Comparison of ENCODE assay signal across 8 cellular contexts in the genomic region with DNA sequence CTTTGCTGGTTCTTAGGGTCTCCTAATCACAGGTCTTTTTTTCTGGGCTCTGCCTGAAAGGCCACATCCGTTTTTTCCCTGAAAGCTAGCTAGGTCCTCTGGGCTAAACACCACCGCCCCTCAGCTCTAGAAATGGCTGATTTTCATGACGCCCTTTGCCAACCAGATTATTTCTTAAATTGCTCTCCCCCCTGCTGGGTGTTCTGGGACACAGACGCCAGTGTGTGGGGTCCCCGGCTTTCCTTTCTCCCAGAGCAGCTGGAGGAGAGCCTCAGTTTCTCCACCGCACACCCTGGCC. TPM values are rescaled to one million over a fixed set of nuclear protein-coding genes. Genes with fewer than 3 reads are reported as not detected.
A peak's percentile ranks its signal among the peaks of the same experiment; 100 is the strongest.
DNase-seq lines count a peak whose midpoint lies in the region; ATAC-seq and TF ChIP-seq lines count a peak whose summit lies in the region.

No MANE protein-coding gene starts in this region.

- ATAC-seq in GM18867 (IDR thresholded peaks at IDR 0.05; ENCODE audit: unreplicated experiment) (no peak), HG02798 (IDR thresholded peaks at IDR 0.05; ENCODE audit: poor library complexity, unreplicated experiment) (no peak)

- no peaks in the 10 kb centered on the region for H3K27me3 Mint-ChIP-seq in chondrocyte (ENCODE audit: low read depth)
- no peaks in the 10 kb centered on the region for H3K27me3 Mint-ChIP-seq in mesothelial cell of epicardium (ENCODE audit: low read depth)

- H3K4me1 Mint-ChIP-seq in chondrocyte (ENCODE audit: low read depth): peaks cover 75% of the 10 kb centered on the region
- H3K4me1 Mint-ChIP-seq in mesothelial cell of epicardium: peaks cover 72% of the 10 kb centered on the region

- H2AFZ ChIP-seq in KMS-11 (ENCODE audit: low read depth): peak overlapping the region; percentile 89

- H3K36me3 Mint-ChIP-seq in chondrocyte (ENCODE audit: low read depth) (no peaks in the 10 kb centered on the region), mesothelial cell of epicardium (no peaks in the 10 kb centered on the region)

- H3K27ac ChIP-seq in KMS-11: peak overlapping the region; percentile 78

- H4K20me1 ChIP-seq in KMS-11 (ENCODE audit: insufficient read depth): no peaks in the 10 kb centered on the region

- peak overlapping the region; percentile 99 for H3K27ac Mint-ChIP-seq in chondrocyte (ENCODE audit: unreplicated experiment)
- peak overlapping the region; percentile 100 for H3K27ac Mint-ChIP-seq in mesothelial cell of epicardium

- peak overlapping the region; percentile 44 for H3K4me3 ChIP-seq in AG04449 (ENCODE audit: low read depth, low read length)
- no peak overlapping the region for H3K4me3 ChIP-seq in KMS-11 (IDR thresholded peaks at IDR 0.05; ENCODE audit: insufficient read depth, low read depth, low read length)

- no peaks in the 10 kb centered on the region for H3K27me3 ChIP-seq in KMS-11 (ENCODE audit: insufficient read depth, low read depth)

- H3K36me3 ChIP-seq in KMS-11 (ENCODE audit: insufficient read depth): no peaks in the 10 kb centered on the region

- DNase-seq in AG04449 (ENCODE audit: low read depth, low spot score) (no peak), chondrocyte (ENCODE audit: low spot score) (no peak), mesothelial cell of epicardium (ENCODE audit: low spot score in 2 of 2, unreplicated experiment in 2 of 2) (no peak), HEK293T (ENCODE audit: extremely low spot score) (no peak), AG20443 (ENCODE audit: low spot score) (no peak)

- H3K4me2 ChIP-seq in KMS-11: peak overlapping the region; percentile 60

- no peaks in the 10 kb centered on the region for H3K79me2 ChIP-seq in KMS-11 (ENCODE audit: insufficient read depth, low read depth)

- CTCF ChIA-PET in AG04449 (lab: Yijun Ruan, JAX): interaction anchor here (1.1 to 20.0 kb wide), 18 partner anchors 8 to 140 kb away, joined by 3 to 484 read pairs (median 7); a partner anchor contains a TSS
- CTCF ChIA-PET in HEK293T (lab: Yijun Ruan, JAX): interaction anchor here (1.3 to 3.8 kb wide), 6 partner anchors 9 to 64 kb away, joined by 3 to 21 read pairs (median 4); no protein-coding TSS in a partner anchor

- peak overlapping the region; percentile 59 for H3K4me3 Mint-ChIP-seq in chondrocyte (ENCODE audit: unreplicated experiment)
- H3K4me3 Mint-ChIP-seq in mesothelial cell of epicardium: peak overlapping the region; percentile 62

- H3K9ac ChIP-seq in KMS-11: peak overlapping the region; percentile 76

- peaks cover 88% of the 10 kb centered on the region for H3K4me1 ChIP-seq in KMS-11 (ENCODE audit: low read depth, poor library complexity, severe bottlenecking)

- POLR2A ChIA-PET in AG04449 (lab: Yijun Ruan, JAX): interaction anchor here (0.8 to 4.5 kb wide), 9 partner anchors 9 to 124 kb away, joined by 3 to 82 read pairs (median 4); a partner anchor contains a TSS
- POLR2A ChIA-PET in HEK293T (lab: Yijun Ruan, JAX): interaction anchor here (1.0 to 5.0 kb wide), 11 partner anchors 18 to 152 kb away, joined by 3 to 55 read pairs (median 6); a partner anchor contains a TSS

- H3K9me3 Mint-ChIP-seq in chondrocyte (ENCODE audit: low read depth) (no peaks in the 10 kb centered on the region), mesothelial cell of epicardium (no peaks in the 10 kb centered on the region)

- TF ChIP-seq CTCF in AG04449 (IDR thresholded peaks at IDR 0.05; ENCODE audit: insufficient read depth, low read length, missing control alignments): no peak
- TF ChIP-seq CTCF in KMS-11 (conservative IDR thresholded peaks at IDR 0.05; ENCODE audit: low read depth, low read length): no peak
- TF ChIP-seq CTCF in chondrocyte (IDR thresholded peaks at IDR 0.05): peak; percentile 52
- TF ChIP-seq CTCF in mesothelial cell of epicardium (IDR thresholded peaks at IDR 0.05; ENCODE audit: unreplicated experiment): no peak

TF ChIP-seq in HEK293T, 16 proteins besides CTCF, POLR2A, EP300 and RAD21:
- TF ChIP-seq TARDBP (IDR thresholded peaks at IDR 0.05): no peak

RNA-seq across cellular contexts. Expression of a gene that starts 45.3 kb away (rescaled TPM):
- total RNA-seq in chondrocyte (2.3 to 5.3 TPM (median 3.6 TPM) in 3 replicates), mesothelial cell of epicardium (4.5 to 5.5 TPM (median 4.8 TPM) in 3 replicates)

RNA-seq across cellular contexts. Expression of a gene that starts 49.6 kb away (rescaled TPM):
- total RNA-seq in chondrocyte (113 to 124 TPM (median 123 TPM) in 3 replicates), mesothelial cell of epicardium (210 to 218 TPM (median 216 TPM) in 3 replicates)
